In genomic region chr5:142357469-142358090, GRCh38 we compare ENCODE assay signal across 8 cellular contexts. TPM values are rescaled to one million over a fixed set of nuclear protein-coding genes. Genes with fewer than 3 reads are reported as not detected.
DNase-seq lines count a peak whose midpoint lies in the region; ATAC-seq and TF ChIP-seq lines count a peak whose summit lies in the region.

No MANE protein-coding gene starts in this region.

- POLR2A ChIA-PET in activated CD4-positive, alpha-beta memory T cell treated with anti-CD3 and anti-CD28 coated beads, Interleukin-2, amount 10 ng/mL, durations not matched to agents 7 days and 5 days (lab: Charles Lee), result interaction anchor here (0.6 to 3.3 kb wide), 24 partner anchors 10 to 508 kb away, joined by 3 to 28 read pairs (median 4); partner anchors contain the start of genes GNPDA1, RNF14 and SPRY4

- H3K4me3 Mint-ChIP-seq in activated CD4-positive, alpha-beta memory T cell treated with anti-CD3 and anti-CD28 coated beads, Interleukin-2, amount 10 ng/mL, durations not matched to agents 7 days and 5 days, result peak overlapping the region; percentile 77

- DNase-seq in activated CD4-positive, alpha-beta memory T cell treated with anti-CD3 and anti-CD28 coated beads, Interleukin-2, amount 10 ng/mL, durations not matched to agents 7 days and 5 days, result no peak
- peak; percentile 14 for DNase-seq in germinal center (ENCODE audit: low spot score)
- no peak for DNase-seq in skeletal muscle cell (ENCODE audit: low read depth)
- no peak for DNase-seq in epidermal melanocyte (ENCODE audit: insufficient read length, low spot score)

- ATAC-seq in GM19395 (IDR thresholded peaks at IDR 0.05; ENCODE audit: unreplicated experiment) (peak; percentile 5), HG03342 (IDR thresholded peaks at IDR 0.05; ENCODE audit: unreplicated experiment) (no peak), GM18505 (IDR thresholded peaks at IDR 0.05; ENCODE audit: unreplicated experiment) (no peak), GM18861 (IDR thresholded peaks at IDR 0.05; ENCODE audit: unreplicated experiment) (no peak)

- H3K27me3 Mint-ChIP-seq in activated CD4-positive, alpha-beta memory T cell treated with anti-CD3 and anti-CD28 coated beads, Interleukin-2, amount 10 ng/mL, durations not matched to agents 7 days and 5 days, result no peaks in the 10 kb centered on the region

- peak overlapping the region; percentile 83 for H3K27ac Mint-ChIP-seq in activated CD4-positive, alpha-beta memory T cell treated with anti-CD3 and anti-CD28 coated beads, Interleukin-2, amount 10 ng/mL, durations not matched to agents 7 days and 5 days

- CTCF ChIA-PET in activated CD4-positive, alpha-beta memory T cell treated with anti-CD3 and anti-CD28 coated beads, Interleukin-2, amount 10 ng/mL, durations not matched to agents 7 days and 5 days (lab: Charles Lee), result interaction anchor here (1.0 to 2.6 kb wide), 2 partner anchors 191 to 388 kb away, joined by 4 to 9 read pairs; partner anchors contain the start of gene RNF14

- TF ChIP-seq POLR2A in GM18505 (IDR thresholded peaks at IDR 0.05; ENCODE audit: borderline replicate concordance, extremely low read depth, insufficient read depth, insufficient read length), result no peak

- peaks cover 41% of the 10 kb centered on the region for H3K4me1 Mint-ChIP-seq in activated CD4-positive, alpha-beta memory T cell treated with anti-CD3 and anti-CD28 coated beads, Interleukin-2, amount 10 ng/mL, durations not matched to agents 7 days and 5 days

- peak overlapping the region; percentile 55 for H3K4me3 ChIP-seq in skeletal muscle cell (ENCODE audit: low read depth, low read length)

- H3K36me3 Mint-ChIP-seq in activated CD4-positive, alpha-beta memory T cell treated with anti-CD3 and anti-CD28 coated beads, Interleukin-2, amount 10 ng/mL, durations not matched to agents 7 days and 5 days (ENCODE audit: low read depth), result no peaks in the 10 kb centered on the region

- no peaks in the 10 kb centered on the region for H3K9me3 Mint-ChIP-seq in activated CD4-positive, alpha-beta memory T cell treated with anti-CD3 and anti-CD28 coated beads, Interleukin-2, amount 10 ng/mL, durations not matched to agents 7 days and 5 days

RNA-seq across cellular contexts. Expression of gene SPRY4, which starts 32.8 kb away (rescaled TPM):
- total RNA-seq in activated CD4-positive, alpha-beta memory T cell treated with anti-CD3 and anti-CD28 coated beads, Interleukin-2, amount 10 ng/mL, durations not matched to agents 7 days and 5 days, result 1 to 10 TPM in 1 of 2 experiments, under 1 TPM in 1; 0.86 to 1.3 TPM
